ENCODE assay signal across 8 cellular contexts in genomic region chr12:6376079-6376941, GRCh38. TPM values are rescaled to one million over a fixed set of nuclear protein-coding genes. Genes with fewer than 3 reads are reported as not detected.
DNase-seq lines count a peak whose midpoint lies in the region; FAIRE-seq and TF ChIP-seq lines count a peak whose summit lies in the region.

No MANE protein-coding gene starts in this region.

- 38% methylated on average over 20 of the region's 20 CpGs for WGBS in esophagus muscularis mucosa

- peaks cover 17% of the 10 kb centered on the region for H3K27me3 Mint-ChIP-seq in T-helper 1 cell treated with Interleukin-12 subunit alpha and Interleukin-12 subunit beta and Interleukin-4 antibody, amounts not matched to agents 30 μg/mL and 1 μg/mL, for 36 hours (ENCODE audit: low read depth)
- peaks cover 44% of the 10 kb centered on the region for H3K27me3 Mint-ChIP-seq in nephron progenitor cell (ENCODE audit: low read depth, poor library complexity)

- peaks cover 23% of the 10 kb centered on the region for H3K4me1 Mint-ChIP-seq in T-helper 1 cell treated with Interleukin-12 subunit alpha and Interleukin-12 subunit beta and Interleukin-4 antibody, amounts not matched to agents 30 μg/mL and 1 μg/mL, for 36 hours (ENCODE audit: low read depth)
- peaks cover 74% of the 10 kb centered on the region for H3K4me1 Mint-ChIP-seq in nephron progenitor cell

- TF ChIP-seq CTCF in esophagus muscularis mucosa (IDR thresholded peaks at IDR 0.05), result peak; percentile 27 to 70 (median 58)
- TF ChIP-seq CTCF in nephron progenitor cell (IDR thresholded peaks at IDR 0.05), result peak; percentile 24

- intact Hi-C loops in esophagus muscularis mucosa (cut with DNase I), result no loop called here

- H3K4me1 ChIP-seq in esophagus muscularis mucosa, result peaks cover 29 to 71% (median 68%) of the 10 kb centered on the region in 4 donors

- peak overlapping the region; percentile 73 to 82 (median 78) for H3K27ac ChIP-seq in esophagus muscularis mucosa (replicated peaks in 1 of 4)

- DNase-seq in T-helper 1 cell, result no peak
- DNase-seq in RCC 7860 (ENCODE audit: low spot score), result peak; percentile 62
- DNase-seq in esophagus muscularis mucosa (ENCODE audit: extremely low spot score), result no peak
- DNase-seq in nephron progenitor cell, result peak; percentile 47
- DNase-seq in central memory CD4-positive, alpha-beta T cell, result no peak
- no peak for DNase-seq in DMS114 treated with DMSO at 0.1 percent for 48 hours (lab: John Stamatoyannopoulos, UW; ENCODE audit: unreplicated experiment)
- DNase-seq in OCI-M2 (lab: John Stamatoyannopoulos, UW; ENCODE audit: unreplicated experiment), result no peak

- H3K36me3 ChIP-seq in esophagus muscularis mucosa, result no peaks in the 10 kb centered on the region

- FAIRE-seq in RCC 7860 (lab: Jason Lieb, UNC), result peak; percentile 37

- no peaks in the 10 kb centered on the region for H3K27me3 ChIP-seq in esophagus muscularis mucosa

- H3K4me3 ChIP-seq in esophagus muscularis mucosa, result no peak overlapping the region

- TF ChIP-seq POLR2A in esophagus muscularis mucosa (IDR thresholded peaks at IDR 0.05; ENCODE audit: low read depth), result no peak

- TF ChIP-seq EP300 in esophagus muscularis mucosa (IDR thresholded peaks at IDR 0.05), result peak; percentile 69

- H3K27ac Mint-ChIP-seq in T-helper 1 cell treated with Interleukin-12 subunit alpha and Interleukin-12 subunit beta and Interleukin-4 antibody, amounts not matched to agents 30 μg/mL and 1 μg/mL, for 36 hours, result peak overlapping the region; percentile 71
- no peak overlapping the region for H3K27ac Mint-ChIP-seq in nephron progenitor cell

- no peaks in the 10 kb centered on the region for H3K9me3 Mint-ChIP-seq in T-helper 1 cell treated with Interleukin-12 subunit alpha and Interleukin-12 subunit beta and Interleukin-4 antibody, amounts not matched to agents 30 μg/mL and 1 μg/mL, for 36 hours
- H3K9me3 Mint-ChIP-seq in nephron progenitor cell, result no peaks in the 10 kb centered on the region

- H3K9me3 ChIP-seq in esophagus muscularis mucosa, result no peaks in the 10 kb centered on the region

- H3K36me3 Mint-ChIP-seq in T-helper 1 cell treated with Interleukin-12 subunit alpha and Interleukin-12 subunit beta and Interleukin-4 antibody, amounts not matched to agents 30 μg/mL and 1 μg/mL, for 36 hours (ENCODE audit: low read depth), result no peaks in the 10 kb centered on the region
- H3K36me3 Mint-ChIP-seq in nephron progenitor cell (ENCODE audit: low read depth), result no peaks in the 10 kb centered on the region

- H3K4me3 Mint-ChIP-seq in T-helper 1 cell treated with Interleukin-12 subunit alpha and Interleukin-12 subunit beta and Interleukin-4 antibody, amounts not matched to agents 30 μg/mL and 1 μg/mL, for 36 hours, result peak overlapping the region; percentile 40
- H3K4me3 Mint-ChIP-seq in nephron progenitor cell, result peak overlapping the region; percentile 13

RNA-seq across cellular contexts. Expression of gene SCNN1A, which starts 0.9 kb away (rescaled TPM):
- total RNA-seq in esophagus muscularis mucosa, result 1 to 10 TPM in 3 of 4 donors, under 1 TPM in 1; 0.83 to 3.3 (median 1.8) TPM

RNA-seq across cellular contexts. Expression of gene LTBR, which starts 7.7 kb away (rescaled TPM):
- total RNA-seq in esophagus muscularis mucosa, result 100 to 1,000 TPM; 117 to 144 (median 137) TPM

RNA-seq across cellular contexts. Expression of gene TNFRSF1A, which starts 34.4 kb away (rescaled TPM):
- 100 to 1,000 TPM; 146 to 464 (median 247) TPM for total RNA-seq in esophagus muscularis mucosa

Comparison
In these comparisons a context has a peak if more than half of its experiments do, and no peak if none do; other contexts are left out.
1. DNase-seq: peak in RCC 7860 (single experiment) and nephron progenitor cell (single experiment); none in T-helper 1 cell (0 of 5), esophagus muscularis mucosa (single experiment), central memory CD4-positive, alpha-beta T cell (single experiment), DMS114 treated with DMSO at 0.1 percent for 48 hours (single experiment) and OCI-M2 (single experiment).